In genomic region chr6:160278786-160279310, GRCh38 we compare ENCODE assay signal across 1 cellular context.
TF ChIP-seq lines count a peak whose summit lies in the region.

No MANE protein-coding gene starts in this region.

TF ChIP-seq in H1, 55 proteins besides CTCF, POLR2A, EP300 and RAD21:
- TF ChIP-seq GABPA (IDR thresholded peaks at IDR 0.05; ENCODE audit: borderline replicate concordance, insufficient read depth, low read length) (no peak), ASH2L (IDR thresholded peaks at IDR 0.05; ENCODE audit: low read length) (no peak), CTBP2 (IDR thresholded peaks at IDR 0.05; ENCODE audit: borderline replicate concordance, insufficient read depth, insufficient read length, low read length) (no peak), GTF2F1 (IDR thresholded peaks at IDR 0.05; ENCODE audit: borderline replicate concordance, low read depth, low read length) (no peak), HDAC2 (IDR thresholded peaks at IDR 0.05; ENCODE audit: borderline replicate concordance in 1 of 2, low read depth in 2 of 2, low read length in 2 of 2) (no peak), TBP (IDR thresholded peaks at IDR 0.05; ENCODE audit: low read depth, low read length) (no peak), SP2 (IDR thresholded peaks at IDR 0.05; ENCODE audit: low read length) (no peak), EZH2 (IDR thresholded peaks at IDR 0.05; ENCODE audit: low read depth, low read length, severe bottlenecking) (no peak), SIRT6 (IDR thresholded peaks at IDR 0.05; ENCODE audit: low read length) (no peak), CHD7 (IDR thresholded peaks at IDR 0.05; ENCODE audit: insufficient replicate concordance, low read length) (no peak), JUND (IDR thresholded peaks at IDR 0.05; ENCODE audit: low read length) (no peak), HDAC6 (IDR thresholded peaks at IDR 0.05; ENCODE audit: low read depth, low read length) (no peak), NANOG (IDR thresholded peaks at IDR 0.05; ENCODE audit: insufficient read depth, low read depth, low read length, poor library complexity, severe bottlenecking) (no peak), RFX5 (IDR thresholded peaks at IDR 0.05; ENCODE audit: borderline replicate concordance, low read depth, low read length) (no peak), KDM5A (IDR thresholded peaks at IDR 0.05; ENCODE audit: low read length) (no peak)
TF ChIP-seq in H1: peak in this region for 0.
